ENCODE assay signal across 27 cellular contexts in the genomic region with DNA sequence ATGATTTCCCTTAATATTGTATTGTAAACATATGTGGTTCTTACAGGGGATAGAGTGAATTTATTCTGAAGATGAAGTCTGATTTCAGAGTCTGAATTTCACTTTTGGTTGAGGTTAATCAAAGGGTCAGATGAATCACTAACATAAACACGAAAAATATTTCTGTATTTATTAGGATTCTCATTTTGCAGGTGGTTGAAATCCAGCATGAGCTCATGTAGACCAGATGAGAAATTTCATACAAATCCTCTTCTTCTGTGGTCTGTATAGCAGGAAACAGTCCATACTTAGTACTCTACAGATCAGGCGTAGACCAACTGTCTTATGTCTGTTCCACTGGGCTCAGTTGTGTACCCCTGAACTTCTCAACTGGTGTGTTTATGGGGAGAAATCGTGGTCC.
DNase-seq lines count a peak whose midpoint lies in the region; ATAC-seq, FAIRE-seq and TF ChIP-seq lines count a peak whose summit lies in the region.
"Had no signal": no experiment of that assay in that cellular context is flagged by ENCODE, and none has a peak within 500 bp of the region (broad histone marks: within the 10 kb centered on the region; RNA-seq: fewer than 3 reads in every experiment).

No MANE protein-coding gene starts in this region.

- no peak for FAIRE-seq in astrocyte (lab: Jason Lieb, UNC)
- FAIRE-seq: frontal cortex, keratinocyte, small intestine had no signal

- no peak overlapping the region for H3K4me3 ChIP-seq in astrocyte (ENCODE audit: insufficient read depth, low read depth, low read length)
- H3K4me3 ChIP-seq in uterus: no peak overlapping the region
- H3K4me3 ChIP-seq: lung had no signal

- H3K27ac Mint-ChIP-seq in natural killer cell treated with Interleukin-12 subunit alpha and Interleukin-12 subunit beta and Interleukin-15 and Interleukin-18, amount 100 ng/mL, for 72 hours: peak overlapping the region; percentile 9 to 69
- no peak overlapping the region for H3K27ac Mint-ChIP-seq in natural killer cell
- H3K27ac Mint-ChIP-seq in astrocyte (ENCODE audit: unreplicated experiment): no peak overlapping the region
- H3K27ac Mint-ChIP-seq: activated CD4-positive, alpha-beta T cell treated with anti-CD3 and anti-CD28 coated beads, Interleukin-2, amount 10 ng/mL, durations not matched to agents 24 days and 14 days; B cell; stimulated activated memory B cell treated with anti-CD40 and anti-IgM and Interleukin-4, amounts not matched to agents 10 μg/mL and 1 μg/mL and 100 μg/mL, for 72 hours had no signal

- intact Hi-C loops in natural killer cell (cut with micrococcal nuclease) (no loop called here), uterus (cut with DNase I; ENCODE audit: low total_unique reads) (no loop called here), left cardiac atrium (cut with DNase I) (no loop called here)

- no peak overlapping the region for H2AFZ ChIP-seq in astrocyte (ENCODE audit: low read depth, low read length)

- no peaks in the 10 kb centered on the region for H4K20me1 ChIP-seq in astrocyte (ENCODE audit: insufficient read depth, low read length)

- TF ChIP-seq POLR2A in uterus (IDR thresholded peaks at IDR 0.05): no peak

- H3K9me3 ChIP-seq in astrocyte (ENCODE audit: insufficient read depth, low read depth, low read length): no peaks in the 10 kb centered on the region
- H3K9me3 ChIP-seq in uterus: no peaks in the 10 kb centered on the region

- H3K27ac ChIP-seq in astrocyte (ENCODE audit: low read depth, low read length) (no peak overlapping the region), uterus (peak overlapping the region; percentile 44 to 56)
- H3K27ac ChIP-seq: epithelial cell of prostate, WERI-Rb-1 had no signal

- H3K79me2 ChIP-seq in astrocyte (ENCODE audit: insufficient read depth, low read length): no peaks in the 10 kb centered on the region

- H3K4me3 Mint-ChIP-seq in natural killer cell treated with Interleukin-12 subunit alpha and Interleukin-12 subunit beta and Interleukin-15 and Interleukin-18, amount 100 ng/mL, for 72 hours: no peak overlapping the region
- H3K4me3 Mint-ChIP-seq in natural killer cell: no peak overlapping the region
- H3K4me3 Mint-ChIP-seq in astrocyte (ENCODE audit: unreplicated experiment): no peak overlapping the region
- H3K4me3 Mint-ChIP-seq: activated CD4-positive, alpha-beta T cell treated with anti-CD3 and anti-CD28 coated beads, Interleukin-2, amount 10 ng/mL, durations not matched to agents 24 days and 14 days; B cell; central memory CD8-positive, alpha-beta T cell; stimulated activated memory B cell treated with anti-CD40 and anti-IgM and Interleukin-4, amounts not matched to agents 10 μg/mL and 1 μg/mL and 100 μg/mL, for 72 hours had no signal

- no peaks in the 10 kb centered on the region for H3K27me3 ChIP-seq in astrocyte (ENCODE audit: insufficient read depth, low read length)
- no peaks in the 10 kb centered on the region for H3K27me3 ChIP-seq in uterus

- DNase-seq in natural killer cell treated with Interleukin-12 subunit alpha and Interleukin-12 subunit beta and Interleukin-15 and Interleukin-18, amount 100 ng/mL, for 72 hours (ENCODE audit: low spot score): no peak
- DNase-seq in natural killer cell: no peak
- DNase-seq in astrocyte (ENCODE audit: low read depth): peak; percentile 37
- DNase-seq in iris pigment epithelial cell (ENCODE audit: low read depth): peak; percentile 83
- DNase-seq in uterus: no peak
- no peak for DNase-seq in left cardiac atrium
- no peak for DNase-seq in NCI-H2227 (lab: John Stamatoyannopoulos, UW; ENCODE audit: unreplicated experiment)
- DNase-seq: activated CD4-positive, alpha-beta T cell treated with anti-CD3 and anti-CD28 coated beads, Interleukin-2, amount 10 ng/mL, durations not matched to agents 24 days and 14 days; activated naive CD4-positive, alpha-beta T cell treated with anti-CD3 and anti-CD28 coated beads, Interleukin-2, amount 50 U/mL, for 16 hours; aorta; GOT3; Karpas-422; NCI-H1092 treated with DMSO at 0.1 percent for 48 hours; NCI-H1930; NCI-H774; small intestine; stimulated activated CD4-positive, alpha-beta T cell treated with anti-CD3 and anti-CD28 coated beads, Interleukin-2, amount 100 ng/mL, for 48 hours; WERI-Rb-1 had no signal

- peaks cover 8 to 9% of the 10 kb centered on the region in 2 donors for H3K4me1 Mint-ChIP-seq in natural killer cell treated with Interleukin-12 subunit alpha and Interleukin-12 subunit beta and Interleukin-15 and Interleukin-18, amount 100 ng/mL, for 72 hours (ENCODE audit: low read depth in 2 of 2)
- H3K4me1 Mint-ChIP-seq in natural killer cell (peaks cover 0 to 8% of the 10 kb centered on the region in 2 donors), astrocyte (ENCODE audit: low read depth, unreplicated experiment) (peaks cover 15% of the 10 kb centered on the region)
- H3K4me1 Mint-ChIP-seq: B cell; central memory CD8-positive, alpha-beta T cell; stimulated activated memory B cell treated with anti-CD40 and anti-IgM and Interleukin-4, amounts not matched to agents 10 μg/mL and 1 μg/mL and 100 μg/mL, for 72 hours had no signal

- no peaks in the 10 kb centered on the region for H3K27me3 Mint-ChIP-seq in natural killer cell treated with Interleukin-12 subunit alpha and Interleukin-12 subunit beta and Interleukin-15 and Interleukin-18, amount 100 ng/mL, for 72 hours
- H3K27me3 Mint-ChIP-seq in natural killer cell (ENCODE audit: low read depth in 2 of 2) (no peaks in the 10 kb centered on the region), astrocyte (ENCODE audit: low read depth, unreplicated experiment) (no peaks in the 10 kb centered on the region)
- H3K27me3 Mint-ChIP-seq: activated CD4-positive, alpha-beta T cell treated with anti-CD3 and anti-CD28 coated beads, Interleukin-2, amount 10 ng/mL, durations not matched to agents 24 days and 14 days; B cell; central memory CD8-positive, alpha-beta T cell; stimulated activated memory B cell treated with anti-CD40 and anti-IgM and Interleukin-4, amounts not matched to agents 10 μg/mL and 1 μg/mL and 100 μg/mL, for 72 hours had no signal

- no peak for ATAC-seq in natural killer cell treated with Interleukin-12 subunit alpha and Interleukin-12 subunit beta and Interleukin-15 and Interleukin-18, amount 100 ng/mL, for 72 hours
- ATAC-seq in natural killer cell (no peak), left cardiac atrium (no peak), HG03108 (IDR thresholded peaks at IDR 0.05; ENCODE audit: unreplicated experiment) (no peak)
- ATAC-seq: Right ventricle myocardium inferior; stimulated activated memory B cell treated with anti-CD40 and anti-IgM and Interleukin-4, amounts not matched to agents 10 μg/mL and 1 μg/mL and 100 μg/mL, for 72 hours had no signal

- H3K9me3 Mint-ChIP-seq in natural killer cell treated with Interleukin-12 subunit alpha and Interleukin-12 subunit beta and Interleukin-15 and Interleukin-18, amount 100 ng/mL, for 72 hours: no peaks in the 10 kb centered on the region
- H3K9me3 Mint-ChIP-seq in natural killer cell: no peaks in the 10 kb centered on the region
- H3K9me3 Mint-ChIP-seq in astrocyte (ENCODE audit: unreplicated experiment): no peaks in the 10 kb centered on the region
- H3K9me3 Mint-ChIP-seq: activated CD4-positive, alpha-beta T cell treated with anti-CD3 and anti-CD28 coated beads, Interleukin-2, amount 10 ng/mL, durations not matched to agents 24 days and 14 days; central memory CD8-positive, alpha-beta T cell; stimulated activated memory B cell treated with anti-CD40 and anti-IgM and Interleukin-4, amounts not matched to agents 10 μg/mL and 1 μg/mL and 100 μg/mL, for 72 hours had no signal

- H3K36me3 ChIP-seq in astrocyte (ENCODE audit: insufficient read depth, low read length) (no peaks in the 10 kb centered on the region), uterus (no peaks in the 10 kb centered on the region)
- H3K36me3 ChIP-seq: WERI-Rb-1 had no signal

- H3K36me3 Mint-ChIP-seq in natural killer cell treated with Interleukin-12 subunit alpha and Interleukin-12 subunit beta and Interleukin-15 and Interleukin-18, amount 100 ng/mL, for 72 hours: peaks cover 10% of the 10 kb centered on the region
- no peaks in the 10 kb centered on the region for H3K36me3 Mint-ChIP-seq in natural killer cell
- H3K36me3 Mint-ChIP-seq in astrocyte (ENCODE audit: low read depth, unreplicated experiment): peaks cover 2% of the 10 kb centered on the region

- no peak overlapping the region for H3K9ac ChIP-seq in astrocyte (ENCODE audit: low read length)

- peaks cover 17% of the 10 kb centered on the region for H3K4me1 ChIP-seq in astrocyte (ENCODE audit: insufficient read depth, low read length)
- peaks cover 0 to 22% of the 10 kb centered on the region in 2 donors for H3K4me1 ChIP-seq in uterus

- no peak for TF ChIP-seq CTCF in natural killer cell (IDR thresholded peaks at IDR 0.05)
- no peak for TF ChIP-seq CTCF in astrocyte (IDR thresholded peaks at IDR 0.05; ENCODE audit: insufficient read depth, low read depth, low read length)
- TF ChIP-seq CTCF in uterus (IDR thresholded peaks at IDR 0.05): no peak

- H3K4me2 ChIP-seq in astrocyte (ENCODE audit: low read length): peak overlapping the region; percentile 29

Comparison
In these comparisons a context has a peak if more than half of its experiments do, and no peak if none do; other contexts are left out.
1. H3K27ac Mint-ChIP-seq: peak in natural killer cell treated with Interleukin-12 subunit alpha and Interleukin-12 subunit beta and Interleukin-15 and Interleukin-18, amount 100 ng/mL, for 72 hours (2 of 2); none in natural killer cell (0 of 2) and astrocyte (single experiment).
2. DNase-seq: peak in astrocyte (single experiment) and iris pigment epithelial cell (single experiment); none in natural killer cell treated with Interleukin-12 subunit alpha and Interleukin-12 subunit beta and Interleukin-15 and Interleukin-18, amount 100 ng/mL, for 72 hours (single experiment), natural killer cell (single experiment), uterus (0 of 2), left cardiac atrium (single experiment) and NCI-H2227 (single experiment).